In genomic region chr17:17839792-17840707, GRCh38 we compare ENCODE assay signal across 8 cellular contexts.
DNase-seq lines count a peak whose midpoint lies in the region; ATAC-seq and TF ChIP-seq lines count a peak whose summit lies in the region.

No MANE protein-coding gene starts in this region.

- peak; percentile 97 for TF ChIP-seq POLR2A in GM19193 (IDR thresholded peaks at IDR 0.05; ENCODE audit: extremely low read depth, insufficient read depth, insufficient read length)

- peak; percentile 95 for DNase-seq in AG20443 (ENCODE audit: low spot score)
- peak; percentile 65 for DNase-seq in NCI-H82 treated with DMSO at 0.1 percent for 48 hours (lab: John Stamatoyannopoulos, UW; ENCODE audit: unreplicated experiment)
- peak; percentile 43 to 70 for DNase-seq in activated CD8-positive, alpha-beta memory T cell treated with anti-CD3 and anti-CD28 coated beads for 1 hour (ENCODE audit: extremely low read depth in 1 of 2, low read depth in 1 of 2)
- peak; percentile 67 for DNase-seq in effector CD8-positive, alpha-beta T cell (lab: John Stamatoyannopoulos, UW)
- peak; percentile 96 for DNase-seq in medulla oblongata (ENCODE audit: extremely low spot score)
- peak; percentile 61 for DNase-seq in stimulated activated CD8-positive, alpha-beta memory T cell treated with anti-CD3 and anti-CD28 coated beads, Interleukin-12 subunit alpha, Interleukin-12 subunit beta, amount 100 ng/mL, for 1 hour (ENCODE audit: low read depth)

- ATAC-seq in HG03432 (IDR thresholded peaks at IDR 0.05; ENCODE audit: unreplicated experiment) = peak; percentile 62

Comparison
In these comparisons a context has a peak if more than half of its experiments do, and no peak if none do; other contexts are left out.
1. Peak in every context shown above with its lines: DNase-seq and ATAC-seq.